In the genomic region with DNA sequence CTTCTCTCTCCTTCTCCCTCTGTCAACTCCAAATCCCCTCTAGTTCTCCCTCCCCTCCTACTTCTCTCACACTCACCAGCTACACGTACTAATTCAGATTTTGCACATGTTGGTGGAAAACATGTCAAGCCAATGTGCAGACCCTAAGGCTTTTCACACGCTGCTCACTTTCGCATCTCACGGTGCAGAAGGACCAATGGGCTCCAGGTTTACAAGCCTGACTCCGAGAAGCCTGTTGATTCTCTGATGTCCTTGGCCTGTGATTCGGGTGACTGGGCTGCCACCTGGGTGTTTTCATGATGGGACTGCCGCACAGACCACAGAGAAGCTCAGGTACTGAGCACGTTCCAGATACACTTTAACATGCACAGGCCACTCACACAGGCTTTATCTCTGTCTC, we compare ENCODE assay signal across 18 cellular contexts. TPM values are rescaled to one million over a fixed set of nuclear protein-coding genes. Genes with fewer than 3 reads are reported as not detected.
DNase-seq lines count a peak whose midpoint lies in the region; ATAC-seq and TF ChIP-seq lines count a peak whose summit lies in the region.
"Had no signal": no experiment of that assay in that cellular context is flagged by ENCODE, and none has a peak within 500 bp of the region (broad histone marks: within the 10 kb centered on the region; RNA-seq: fewer than 3 reads in every experiment).

No MANE protein-coding gene starts in this region.

- H3K36me3 Mint-ChIP-seq in activated CD4-positive, alpha-beta T cell treated with anti-CD3 and anti-CD28 coated beads, Interleukin-2, amount 10 ng/mL, durations not matched to agents 24 days and 14 days (ENCODE audit: low read depth), result no peaks in the 10 kb centered on the region
- no peaks in the 10 kb centered on the region for H3K36me3 Mint-ChIP-seq in WTC11

- peaks cover 39% of the 10 kb centered on the region for H3K79me2 ChIP-seq in parathyroid adenoma

- POLR2A ChIA-PET in WTC11 (lab: Charles Lee), result interaction anchor here (1.3 to 1.7 kb wide), 2 partner anchors 10 to 15 kb away, joined by 5 to 6 read pairs; no protein-coding TSS in a partner anchor

- H3K4me3 Mint-ChIP-seq in activated CD4-positive, alpha-beta T cell treated with anti-CD3 and anti-CD28 coated beads, Interleukin-2, amount 10 ng/mL, durations not matched to agents 24 days and 14 days, result peak overlapping the region; percentile 34
- H3K4me3 Mint-ChIP-seq in WTC11, result peak overlapping the region; percentile 60

- peaks cover 88% of the 10 kb centered on the region for H3K27me3 ChIP-seq in iPS-18a (ENCODE audit: control insufficient read depth, insufficient read depth, low read length)
- H3K27me3 ChIP-seq in parathyroid adenoma (ENCODE audit: control insufficient read depth, insufficient read depth, low read length), result no peaks in the 10 kb centered on the region

- no peaks in the 10 kb centered on the region for H3K9me3 Mint-ChIP-seq in activated CD4-positive, alpha-beta T cell treated with anti-CD3 and anti-CD28 coated beads, Interleukin-2, amount 10 ng/mL, durations not matched to agents 24 days and 14 days
- no peaks in the 10 kb centered on the region for H3K9me3 Mint-ChIP-seq in WTC11

- no peak overlapping the region for H2AFZ ChIP-seq in parathyroid adenoma

- DNase-seq in activated CD4-positive, alpha-beta T cell treated with anti-CD3 and anti-CD28 coated beads, Interleukin-2, amount 10 ng/mL, durations not matched to agents 24 days and 14 days, result no peak
- no peak for DNase-seq in activated CD4-positive, alpha-beta T cell treated with anti-CD3 and anti-CD28 coated beads for 4 hours
- DNase-seq in WTC11 (ENCODE audit: low spot score), result no peak
- DNase-seq in stimulated activated naive CD4-positive, alpha-beta T cell (lab: John Stamatoyannopoulos, UW), result no peak
- no peak for DNase-seq in Ammon's horn (ENCODE audit: low spot score)
- no peak for DNase-seq in SIG-M5 (lab: John Stamatoyannopoulos, UW)
- DNase-seq: effector CD4-positive, alpha-beta T cell; foreskin keratinocyte; GDM1; mucosa of descending colon; NCI-H1436; NCI-H345; stomach had no signal

- H3K4me2 ChIP-seq in parathyroid adenoma (ENCODE audit: low read length), result peak overlapping the region; percentile 88
- H3K4me2 ChIP-seq: KMS-11 had no signal

- H3K9me3 ChIP-seq in iPS-18a (ENCODE audit: control insufficient read depth, low read depth, low read length) (no peaks in the 10 kb centered on the region), parathyroid adenoma (ENCODE audit: control insufficient read depth, low read length) (no peaks in the 10 kb centered on the region)
- H3K9me3 ChIP-seq: mucosa of descending colon, stomach had no signal

- CTCF ChIA-PET in WTC11 (lab: Charles Lee), result interaction anchor here (1.0 to 9.6 kb wide), 9 partner anchors 10 to 378 kb away, joined by 3 to 158 read pairs (median 5); a partner anchor contains a TSS

- intact Hi-C loops in activated CD4-positive, alpha-beta T cell treated with anti-CD3 and anti-CD28 coated beads, Interleukin-2, amount 10 ng/mL, durations not matched to agents 24 days and 14 days (cut with micrococcal nuclease), result no loop called here

- H3K4me3 ChIP-seq in iPS-18a (ENCODE audit: low read length), result peak overlapping the region; percentile 49
- peak overlapping the region; percentile 71 for H3K4me3 ChIP-seq in parathyroid adenoma (ENCODE audit: low read depth, low read length)
- H3K4me3 ChIP-seq: mucosa of descending colon had no signal

- TF ChIP-seq CTCF in WTC11 (IDR thresholded peaks at IDR 0.05) (no peak), parathyroid adenoma (IDR thresholded peaks at IDR 0.05) (no peak)

- H3K27ac ChIP-seq in iPS-18a (ENCODE audit: low read length), result no peak overlapping the region
- H3K27ac ChIP-seq in parathyroid adenoma, result peak overlapping the region; percentile 95
- H3K27ac ChIP-seq: foreskin keratinocyte, KMS-11, stomach had no signal

- peaks cover 70% of the 10 kb centered on the region for H3K27me3 Mint-ChIP-seq in activated CD4-positive, alpha-beta T cell treated with anti-CD3 and anti-CD28 coated beads, Interleukin-2, amount 10 ng/mL, durations not matched to agents 24 days and 14 days
- H3K27me3 Mint-ChIP-seq in WTC11 (ENCODE audit: low read depth), result peaks cover 96% of the 10 kb centered on the region

- no peak for ATAC-seq in WTC11

- H3K4me1 ChIP-seq in iPS-18a (ENCODE audit: control insufficient read depth, low read depth, low read length) (peaks cover 25% of the 10 kb centered on the region), parathyroid adenoma (peaks cover 30% of the 10 kb centered on the region)

- no peak overlapping the region for H3K27ac Mint-ChIP-seq in activated CD4-positive, alpha-beta T cell treated with anti-CD3 and anti-CD28 coated beads, Interleukin-2, amount 10 ng/mL, durations not matched to agents 24 days and 14 days
- no peak overlapping the region for H3K27ac Mint-ChIP-seq in WTC11

- H3K9ac ChIP-seq in iPS-18a (ENCODE audit: low read length) (no peak overlapping the region), parathyroid adenoma (no peak overlapping the region)
- H3K9ac ChIP-seq: KMS-11 had no signal

- peaks cover 9% of the 10 kb centered on the region for H3K4me1 Mint-ChIP-seq in activated CD4-positive, alpha-beta T cell treated with anti-CD3 and anti-CD28 coated beads, Interleukin-2, amount 10 ng/mL, durations not matched to agents 24 days and 14 days
- peaks cover 34% of the 10 kb centered on the region for H3K4me1 Mint-ChIP-seq in WTC11

- H3K36me3 ChIP-seq in iPS-18a (ENCODE audit: control insufficient read depth, low read depth, low read length) (no peaks in the 10 kb centered on the region), parathyroid adenoma (ENCODE audit: control insufficient read depth, insufficient read depth, low read length) (no peaks in the 10 kb centered on the region)
- H3K36me3 ChIP-seq: stomach had no signal

TF ChIP-seq in WTC11, 78 proteins besides CTCF, POLR2A, EP300 and RAD21 (continues in another document):
- no peak for TF ChIP-seq CREB1 (CRISPR knock-in tag; IDR thresholded peaks at IDR 0.05)
- TF ChIP-seq ZNF671 (CRISPR knock-in tag; IDR thresholded peaks at IDR 0.05), result no peak
- no peak for TF ChIP-seq FOXK1 (CRISPR knock-in tag; IDR thresholded peaks at IDR 0.05)
- TF ChIP-seq, protein P1, sequence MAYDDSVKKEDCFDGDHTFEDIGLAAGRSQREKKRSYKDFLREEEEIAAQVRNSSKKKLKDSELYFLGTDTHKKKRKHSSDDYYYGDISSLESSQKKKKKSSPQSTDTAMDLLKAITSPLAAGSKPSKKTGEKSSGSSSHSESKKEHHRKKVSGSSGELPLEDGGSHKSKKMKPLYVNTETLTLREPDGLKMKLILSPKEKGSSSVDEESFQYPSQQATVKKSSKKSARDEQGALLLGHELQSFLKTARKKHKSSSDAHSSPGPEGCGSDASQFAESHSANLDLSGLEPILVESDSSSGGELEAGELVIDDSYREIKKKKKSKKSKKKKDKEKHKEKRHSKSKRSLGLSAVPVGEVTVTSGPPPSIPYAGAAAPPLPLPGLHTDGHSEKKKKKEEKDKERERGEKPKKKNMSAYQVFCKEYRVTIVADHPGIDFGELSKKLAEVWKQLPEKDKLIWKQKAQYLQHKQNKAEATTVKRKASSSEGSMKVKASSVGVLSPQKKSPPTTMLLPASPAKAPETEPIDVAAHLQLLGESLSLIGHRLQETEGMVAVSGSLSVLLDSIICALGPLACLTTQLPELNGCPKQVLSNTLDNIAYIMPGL (CRISPR knock-in tag; IDR thresholded peaks at IDR 0.05), result no peak
- TF ChIP-seq, protein P2, sequence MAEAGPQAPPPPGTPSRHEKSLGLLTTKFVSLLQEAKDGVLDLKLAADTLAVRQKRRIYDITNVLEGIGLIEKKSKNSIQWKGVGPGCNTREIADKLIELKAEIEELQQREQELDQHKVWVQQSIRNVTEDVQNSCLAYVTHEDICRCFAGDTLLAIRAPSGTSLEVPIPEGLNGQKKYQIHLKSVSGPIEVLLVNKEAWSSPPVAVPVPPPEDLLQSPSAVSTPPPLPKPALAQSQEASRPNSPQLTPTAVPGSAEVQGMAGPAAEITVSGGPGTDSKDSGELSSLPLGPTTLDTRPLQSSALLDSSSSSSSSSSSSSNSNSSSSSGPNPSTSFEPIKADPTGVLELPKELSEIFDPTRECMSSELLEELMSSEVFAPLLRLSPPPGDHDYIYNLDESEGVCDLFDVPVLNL (CRISPR knock-in tag; IDR thresholded peaks at IDR 0.05; ENCODE audit: borderline replicate concordance, low read depth), result no peak
- TF ChIP-seq, protein P3, sequence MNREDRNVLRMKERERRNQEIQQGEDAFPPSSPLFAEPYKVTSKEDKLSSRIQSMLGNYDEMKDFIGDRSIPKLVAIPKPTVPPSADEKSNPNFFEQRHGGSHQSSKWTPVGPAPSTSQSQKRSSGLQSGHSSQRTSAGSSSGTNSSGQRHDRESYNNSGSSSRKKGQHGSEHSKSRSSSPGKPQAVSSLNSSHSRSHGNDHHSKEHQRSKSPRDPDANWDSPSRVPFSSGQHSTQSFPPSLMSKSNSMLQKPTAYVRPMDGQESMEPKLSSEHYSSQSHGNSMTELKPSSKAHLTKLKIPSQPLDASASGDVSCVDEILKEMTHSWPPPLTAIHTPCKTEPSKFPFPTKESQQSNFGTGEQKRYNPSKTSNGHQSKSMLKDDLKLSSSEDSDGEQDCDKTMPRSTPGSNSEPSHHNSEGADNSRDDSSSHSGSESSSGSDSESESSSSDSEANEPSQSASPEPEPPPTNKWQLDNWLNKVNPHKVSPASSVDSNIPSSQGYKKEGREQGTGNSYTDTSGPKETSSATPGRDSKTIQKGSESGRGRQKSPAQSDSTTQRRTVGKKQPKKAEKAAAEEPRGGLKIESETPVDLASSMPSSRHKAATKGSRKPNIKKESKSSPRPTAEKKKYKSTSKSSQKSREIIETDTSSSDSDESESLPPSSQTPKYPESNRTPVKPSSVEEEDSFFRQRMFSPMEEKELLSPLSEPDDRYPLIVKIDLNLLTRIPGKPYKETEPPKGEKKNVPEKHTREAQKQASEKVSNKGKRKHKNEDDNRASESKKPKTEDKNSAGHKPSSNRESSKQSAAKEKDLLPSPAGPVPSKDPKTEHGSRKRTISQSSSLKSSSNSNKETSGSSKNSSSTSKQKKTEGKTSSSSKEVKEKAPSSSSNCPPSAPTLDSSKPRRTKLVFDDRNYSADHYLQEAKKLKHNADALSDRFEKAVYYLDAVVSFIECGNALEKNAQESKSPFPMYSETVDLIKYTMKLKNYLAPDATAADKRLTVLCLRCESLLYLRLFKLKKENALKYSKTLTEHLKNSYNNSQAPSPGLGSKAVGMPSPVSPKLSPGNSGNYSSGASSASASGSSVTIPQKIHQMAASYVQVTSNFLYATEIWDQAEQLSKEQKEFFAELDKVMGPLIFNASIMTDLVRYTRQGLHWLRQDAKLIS (CRISPR knock-in tag; IDR thresholded peaks at IDR 0.05; ENCODE audit: borderline replicate concordance), result no peak

RNA-seq across cellular contexts. Expression of a gene that starts 3.7 kb away (rescaled TPM):
- not detected in 2 replicates for total RNA-seq in activated CD4-positive, alpha-beta T cell treated with anti-CD3 and anti-CD28 coated beads, Interleukin-2, amount 10 ng/mL, durations not matched to agents 24 days and 14 days
- 2.2 to 5.1 TPM (median 2.9 TPM) in 3 replicates for total RNA-seq in WTC11 (2021)
- total RNA-seq: right cardiac atrium, stomach had no signal

RNA-seq across cellular contexts. Expression of a gene that starts 3.8 kb away (rescaled TPM):
- not detected in 2 replicates for total RNA-seq in activated CD4-positive, alpha-beta T cell treated with anti-CD3 and anti-CD28 coated beads, Interleukin-2, amount 10 ng/mL, durations not matched to agents 24 days and 14 days
- total RNA-seq in WTC11 (2021), result 0.82 to 1.6 TPM (median 1.4 TPM) in 3 replicates
- total RNA-seq: right cardiac atrium, stomach had no signal

RNA-seq across cellular contexts. Expression of a gene that starts 55.4 kb away (rescaled TPM):
- not detected in 2 replicates for total RNA-seq in activated CD4-positive, alpha-beta T cell treated with anti-CD3 and anti-CD28 coated beads, Interleukin-2, amount 10 ng/mL, durations not matched to agents 24 days and 14 days
- not detected in 3 replicates for total RNA-seq in WTC11 (2021)
- total RNA-seq: A172, foreskin keratinocyte, mucosa of descending colon, right cardiac atrium, stomach had no signal
